11 cellular contexts compared by ENCODE assay signal in the genomic region with DNA sequence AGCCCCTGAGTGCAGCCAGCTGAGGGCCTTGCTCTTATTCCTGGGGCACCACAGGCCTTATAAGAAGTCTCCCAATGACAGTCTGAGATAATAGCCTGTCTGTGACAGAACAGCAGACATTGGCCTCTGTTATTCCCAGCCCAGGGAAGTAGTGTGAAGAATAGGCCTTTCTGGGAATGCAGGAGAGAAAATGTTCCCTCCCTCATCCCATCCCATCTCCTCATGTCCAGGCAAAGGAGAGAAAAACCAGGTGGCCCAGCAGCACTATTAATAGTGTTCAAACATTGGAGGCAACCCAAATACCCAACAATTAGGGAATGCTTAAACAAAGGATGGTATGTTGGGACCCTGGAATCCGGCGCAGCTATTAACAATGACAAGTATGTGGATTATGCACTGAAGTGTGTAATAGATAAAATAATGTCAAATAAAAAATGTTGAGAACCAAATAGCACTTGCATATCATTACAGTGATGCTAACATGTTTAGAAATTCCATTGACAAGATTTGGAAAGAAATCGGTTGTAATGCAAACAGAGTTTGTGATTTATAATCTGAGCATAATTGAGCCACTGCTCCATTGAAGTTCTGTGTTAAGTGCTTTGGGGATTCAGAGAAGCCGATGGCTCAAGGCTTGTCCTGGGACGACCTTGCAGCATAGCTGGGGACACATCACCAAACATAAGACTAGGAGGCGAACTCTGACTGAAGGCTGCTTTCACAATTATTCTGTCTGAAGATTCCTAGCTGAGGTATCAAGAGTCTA.
DNase-seq lines count a peak whose midpoint lies in the region; ATAC-seq and TF ChIP-seq lines count a peak whose summit lies in the region.
"Had no signal": no experiment of that assay in that cellular context is flagged by ENCODE, and none has a peak within 500 bp of the region (broad histone marks: within the 10 kb centered on the region; RNA-seq: fewer than 3 reads in every experiment).

No MANE protein-coding gene starts in this region.

- intact Hi-C loops in stomach (cut with DNase I; ENCODE audit: low total_unique reads): no loop called here

- no peak for TF ChIP-seq POLR2A in stomach (IDR thresholded peaks at IDR 0.05)

- no peak overlapping the region for H3K27ac Mint-ChIP-seq in GM23338

- H3K79me2 ChIP-seq in GM23338 (replicated peaks; ENCODE audit: insufficient read depth): no peaks in the 10 kb centered on the region

- no peak for TF ChIP-seq EP300 in stomach (IDR thresholded peaks at IDR 0.05)

- H3K36me3 ChIP-seq in GM23338 (ENCODE audit: insufficient read depth) (no peaks in the 10 kb centered on the region), stomach (no peaks in the 10 kb centered on the region)

- no peaks in the 10 kb centered on the region for H3K9me3 ChIP-seq in stomach

- H3K27me3 ChIP-seq in GM23338 (ENCODE audit: insufficient read depth) (no peaks in the 10 kb centered on the region), stomach (no peaks in the 10 kb centered on the region)

- H3K27ac ChIP-seq in GM23338 (ENCODE audit: low read depth) (no peak overlapping the region), stomach (peak overlapping the region in 4 of 5 donors; percentile 49 to 70 (median 58)), substantia nigra (ENCODE audit: low read depth, low read length, poor library complexity, severe bottlenecking) (no peak overlapping the region)

- H3K4me1 Mint-ChIP-seq in GM23338: peaks cover 29% of the 10 kb centered on the region

- 20 to 56% (median 36%) methylated on average over 6 of the region's 6 CpGs for WGBS in stomach, 5 donors

- H3K4me1 ChIP-seq in GM23338 (ENCODE audit: insufficient read depth) (peaks cover 29% of the 10 kb centered on the region), stomach (peaks cover 0 to 23% (median 9%) of the 10 kb centered on the region in 4 donors)

- ATAC-seq in GM23338: peak; percentile 24
- ATAC-seq: HCT116 had no signal

- TF ChIP-seq CTCF in GM23338 (conservative IDR thresholded peaks at IDR 0.05; ENCODE audit: low read depth in 2 of 2): no peak
- TF ChIP-seq CTCF in astrocyte of the cerebellum (IDR thresholded peaks at IDR 0.05; ENCODE audit: low read depth, low read length, missing control alignments): no peak
- TF ChIP-seq CTCF in stomach (IDR thresholded peaks at IDR 0.05): no peak

- no peaks in the 10 kb centered on the region for H3K36me3 Mint-ChIP-seq in GM23338 (ENCODE audit: low read depth)

- no peak overlapping the region for H2AFZ ChIP-seq in GM23338

- peak; percentile 26 for DNase-seq in GM23338 (ENCODE audit: low spot score)
- DNase-seq in astrocyte of the cerebellum (ENCODE audit: low read depth): peak; percentile 38
- peak; percentile 84 for DNase-seq in hepatic stellate cell (ENCODE audit: low spot score)
- DNase-seq in stomach: no peak
- no peak for DNase-seq in GDM1 (lab: John Stamatoyannopoulos, UW)
- no peak for DNase-seq in substantia nigra (lab: John Stamatoyannopoulos, UW)
- no peak for DNase-seq in globus pallidus (ENCODE audit: low spot score)
- DNase-seq: activated naive CD4-positive, alpha-beta T cell treated with Interleukin-2 at 50 U/mL for 16 hours; DND-41; NCI-H1417 treated with DMSO at 0.1 percent for 48 hours had no signal

- H3F3A ChIP-seq in GM23338 (replicated peaks; ENCODE audit: low read depth): no peaks in the 10 kb centered on the region

- no peaks in the 10 kb centered on the region for H4K20me1 ChIP-seq in GM23338 (replicated peaks; ENCODE audit: insufficient read depth)

- H3K4me3 Mint-ChIP-seq in GM23338: no peak overlapping the region

- no peaks in the 10 kb centered on the region for H3K9me2 ChIP-seq in GM23338 (ENCODE audit: insufficient read depth)

- in situ Hi-C loops in astrocyte of the cerebellum (cut with HindIII; ENCODE audit: low sequenced_read_pairs): no loop called here

- H3K27me3 Mint-ChIP-seq in GM23338 (ENCODE audit: insufficient read depth, low read depth, poor library complexity): peaks cover 8% of the 10 kb centered on the region

- H3K9me3 Mint-ChIP-seq in GM23338: no peaks in the 10 kb centered on the region; the same call in 2 of the 3 replicates

- no peak overlapping the region for H3K4me3 ChIP-seq in GM23338
- no peak overlapping the region for H3K4me3 ChIP-seq in astrocyte of the cerebellum (ENCODE audit: low read depth, low read length)
- H3K4me3 ChIP-seq in stomach: no peak overlapping the region

- H3K4me2 ChIP-seq in GM23338: peak overlapping the region; percentile 67

TF ChIP-seq in GM23338, 12 proteins besides CTCF, POLR2A, EP300 and RAD21:
- no peak for TF ChIP-seq STAT1 (IDR thresholded peaks at IDR 0.05; ENCODE audit: unreplicated experiment)
- TF ChIP-seq, protein P1, sequence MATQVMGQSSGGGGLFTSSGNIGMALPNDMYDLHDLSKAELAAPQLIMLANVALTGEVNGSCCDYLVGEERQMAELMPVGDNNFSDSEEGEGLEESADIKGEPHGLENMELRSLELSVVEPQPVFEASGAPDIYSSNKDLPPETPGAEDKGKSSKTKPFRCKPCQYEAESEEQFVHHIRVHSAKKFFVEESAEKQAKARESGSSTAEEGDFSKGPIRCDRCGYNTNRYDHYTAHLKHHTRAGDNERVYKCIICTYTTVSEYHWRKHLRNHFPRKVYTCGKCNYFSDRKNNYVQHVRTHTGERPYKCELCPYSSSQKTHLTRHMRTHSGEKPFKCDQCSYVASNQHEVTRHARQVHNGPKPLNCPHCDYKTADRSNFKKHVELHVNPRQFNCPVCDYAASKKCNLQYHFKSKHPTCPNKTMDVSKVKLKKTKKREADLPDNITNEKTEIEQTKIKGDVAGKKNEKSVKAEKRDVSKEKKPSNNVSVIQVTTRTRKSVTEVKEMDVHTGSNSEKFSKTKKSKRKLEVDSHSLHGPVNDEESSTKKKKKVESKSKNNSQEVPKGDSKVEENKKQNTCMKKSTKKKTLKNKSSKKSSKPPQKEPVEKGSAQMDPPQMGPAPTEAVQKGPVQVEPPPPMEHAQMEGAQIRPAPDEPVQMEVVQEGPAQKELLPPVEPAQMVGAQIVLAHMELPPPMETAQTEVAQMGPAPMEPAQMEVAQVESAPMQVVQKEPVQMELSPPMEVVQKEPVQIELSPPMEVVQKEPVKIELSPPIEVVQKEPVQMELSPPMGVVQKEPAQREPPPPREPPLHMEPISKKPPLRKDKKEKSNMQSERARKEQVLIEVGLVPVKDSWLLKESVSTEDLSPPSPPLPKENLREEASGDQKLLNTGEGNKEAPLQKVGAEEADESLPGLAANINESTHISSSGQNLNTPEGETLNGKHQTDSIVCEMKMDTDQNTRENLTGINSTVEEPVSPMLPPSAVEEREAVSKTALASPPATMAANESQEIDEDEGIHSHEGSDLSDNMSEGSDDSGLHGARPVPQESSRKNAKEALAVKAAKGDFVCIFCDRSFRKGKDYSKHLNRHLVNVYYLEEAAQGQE (IDR thresholded peaks at IDR 0.05; ENCODE audit: unreplicated experiment): no peak
- TF ChIP-seq POLR2AphosphoS5 (IDR thresholded peaks at IDR 0.05; ENCODE audit: low read depth): no peak
- no peak for TF ChIP-seq EZH2phosphoT487 (IDR thresholded peaks at IDR 0.05; ENCODE audit: unreplicated experiment)

Comparison
In these comparisons a context has a peak if more than half of its experiments do, and no peak if none do; other contexts are left out.
1. DNase-seq: peak in GM23338 (single experiment), astrocyte of the cerebellum (single experiment) and hepatic stellate cell (single experiment); none in stomach (single experiment), GDM1 (single experiment), substantia nigra (0 of 49) and globus pallidus (single experiment).
2. H3K27ac ChIP-seq: peak in stomach (4 of 5); none in GM23338 (single experiment) and substantia nigra (single experiment).